In the genomic region with DNA sequence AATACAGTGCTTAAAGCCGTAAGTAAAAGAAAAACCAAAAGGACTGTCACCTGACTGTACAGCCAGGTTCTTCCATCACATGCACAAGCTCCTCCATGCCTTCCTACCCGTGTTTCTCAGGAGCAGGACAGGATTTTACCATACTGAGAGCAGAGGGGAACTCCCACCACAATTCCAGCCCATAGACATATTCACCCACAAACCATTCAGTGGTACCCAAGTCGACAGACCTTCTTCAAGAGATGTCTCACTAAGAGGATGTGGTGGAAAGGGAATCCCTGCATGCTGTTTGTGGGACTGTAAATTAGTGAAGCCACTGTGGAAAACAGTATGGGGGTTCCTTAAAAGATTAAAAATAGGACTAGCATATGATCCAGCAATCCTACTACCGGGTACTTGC, we compare ENCODE assay signal across 17 cellular contexts.
DNase-seq lines count a peak whose midpoint lies in the region; ATAC-seq and TF ChIP-seq lines count a peak whose summit lies in the region.
"Had no signal": no experiment of that assay in that cellular context is flagged by ENCODE, and none has a peak within 500 bp of the region (broad histone marks: within the 10 kb centered on the region; RNA-seq: fewer than 3 reads in every experiment).

No MANE protein-coding gene starts in this region.

- H3K27ac ChIP-seq in SJSA1 (peak overlapping the region; percentile 74), caudate nucleus (ENCODE audit: low read depth, low read length) (no peak overlapping the region)
- H3K27ac ChIP-seq: ovary, testis had no signal

- no peaks in the 10 kb centered on the region for H3K9me3 ChIP-seq in SJSA1 (replicated peaks)
- H3K9me3 ChIP-seq: ovary, testis had no signal

- no peaks in the 10 kb centered on the region for H3K27me3 ChIP-seq in SJSA1 (replicated peaks)
- H3K27me3 ChIP-seq: ovary, testis had no signal

- no peak for TF ChIP-seq CTCF in WTC11 (IDR thresholded peaks at IDR 0.05)

- DNase-seq in activated CD8-positive, alpha-beta memory T cell treated with anti-CD3 and anti-CD28 coated beads, Interleukin-2, amount 10 ng/mL, durations not matched to agents 7 days and 5 days: peak; percentile 52
- DNase-seq in activated CD8-positive, alpha-beta memory T cell treated with anti-CD3 and anti-CD28 coated beads, Interleukin-2, amount 50 U/mL, for 4 hours: no peak
- DNase-seq in SJSA1 (ENCODE audit: low read depth in 1 of 2, low spot score in 2 of 2) (no peak), caudate nucleus (lab: John Stamatoyannopoulos, UW) (no peak), WTC11 (ENCODE audit: low spot score) (no peak)
- no peak for DNase-seq in activated naive CD8-positive, alpha-beta T cell treated with anti-CD3 and anti-CD28 coated beads, Interleukin-2, amount 10 ng/mL, durations not matched to agents 7 days and 5 days
- DNase-seq in natural killer cell treated with Interleukin-12 subunit alpha and Interleukin-12 subunit beta and Interleukin-15 and Interleukin-18, amount 100 ng/mL, for 72 hours (ENCODE audit: low spot score): no peak
- DNase-seq: cerebellar nuclear complex; effector CD8-positive, alpha-beta T cell; GDM1; KBM-7; naive B cell; NCI-H2171 treated with DMSO at 0.1 percent for 48 hours; ovary; right cardiac atrium; testis had no signal

- no peaks in the 10 kb centered on the region for H3K36me3 ChIP-seq in SJSA1
- H3K36me3 ChIP-seq: ovary had no signal

- no peak overlapping the region for H3K4me3 ChIP-seq in SJSA1
- H3K4me3 ChIP-seq: ovary, testis had no signal

- peaks cover 76% of the 10 kb centered on the region for H3K4me1 Mint-ChIP-seq in activated CD8-positive, alpha-beta memory T cell treated with anti-CD3 and anti-CD28 coated beads, Interleukin-2, amount 10 ng/mL, durations not matched to agents 7 days and 5 days
- H3K4me1 Mint-ChIP-seq in activated naive CD8-positive, alpha-beta T cell treated with anti-CD3 and anti-CD28 coated beads, Interleukin-2, amount 10 ng/mL, durations not matched to agents 7 days and 5 days: peaks cover 67% of the 10 kb centered on the region
- peaks cover 55 to 65% of the 10 kb centered on the region in 2 donors for H3K4me1 Mint-ChIP-seq in natural killer cell treated with Interleukin-12 subunit alpha and Interleukin-12 subunit beta and Interleukin-15 and Interleukin-18, amount 100 ng/mL, for 72 hours (ENCODE audit: low read depth in 2 of 2)
- H3K4me1 Mint-ChIP-seq in WTC11: peaks cover 4% of the 10 kb centered on the region

- H3K27me3 Mint-ChIP-seq in activated CD8-positive, alpha-beta memory T cell treated with anti-CD3 and anti-CD28 coated beads, Interleukin-2, amount 10 ng/mL, durations not matched to agents 7 days and 5 days: no peaks in the 10 kb centered on the region
- H3K27me3 Mint-ChIP-seq in activated naive CD8-positive, alpha-beta T cell treated with anti-CD3 and anti-CD28 coated beads, Interleukin-2, amount 10 ng/mL, durations not matched to agents 7 days and 5 days: no peaks in the 10 kb centered on the region
- H3K27me3 Mint-ChIP-seq in natural killer cell treated with Interleukin-12 subunit alpha and Interleukin-12 subunit beta and Interleukin-15 and Interleukin-18, amount 100 ng/mL, for 72 hours: peaks cover 7 to 10% of the 10 kb centered on the region in 2 donors
- H3K27me3 Mint-ChIP-seq in WTC11 (ENCODE audit: low read depth): no peaks in the 10 kb centered on the region

- no peak overlapping the region for H3K4me3 Mint-ChIP-seq in activated CD8-positive, alpha-beta memory T cell treated with anti-CD3 and anti-CD28 coated beads, Interleukin-2, amount 10 ng/mL, durations not matched to agents 7 days and 5 days
- H3K4me3 Mint-ChIP-seq in activated naive CD8-positive, alpha-beta T cell treated with anti-CD3 and anti-CD28 coated beads, Interleukin-2, amount 10 ng/mL, durations not matched to agents 7 days and 5 days: peak overlapping the region; percentile 66
- peak overlapping the region; percentile 57 for H3K4me3 Mint-ChIP-seq in natural killer cell treated with Interleukin-12 subunit alpha and Interleukin-12 subunit beta and Interleukin-15 and Interleukin-18, amount 100 ng/mL, for 72 hours
- no peak overlapping the region for H3K4me3 Mint-ChIP-seq in WTC11
- H3K4me3 Mint-ChIP-seq: naive B cell had no signal

- peaks cover 49% of the 10 kb centered on the region for H3K4me1 ChIP-seq in SJSA1 (replicated peaks)

- H3K9me3 Mint-ChIP-seq in activated CD8-positive, alpha-beta memory T cell treated with anti-CD3 and anti-CD28 coated beads, Interleukin-2, amount 10 ng/mL, durations not matched to agents 7 days and 5 days (ENCODE audit: low read depth): no peaks in the 10 kb centered on the region
- no peaks in the 10 kb centered on the region for H3K9me3 Mint-ChIP-seq in activated naive CD8-positive, alpha-beta T cell treated with anti-CD3 and anti-CD28 coated beads, Interleukin-2, amount 10 ng/mL, durations not matched to agents 7 days and 5 days
- H3K9me3 Mint-ChIP-seq in natural killer cell treated with Interleukin-12 subunit alpha and Interleukin-12 subunit beta and Interleukin-15 and Interleukin-18, amount 100 ng/mL, for 72 hours: no peaks in the 10 kb centered on the region
- H3K9me3 Mint-ChIP-seq in WTC11: no peaks in the 10 kb centered on the region
- H3K9me3 Mint-ChIP-seq: naive B cell had no signal

- POLR2A ChIA-PET in activated naive CD8-positive, alpha-beta T cell treated with anti-CD3 and anti-CD28 coated beads, Interleukin-2, amount 10 ng/mL, durations not matched to agents 7 days and 5 days (lab: Charles Lee): interaction anchor here (1.2 to 5.1 kb wide), 2 partner anchors 11 to 42 kb away, joined by 3 to 36 read pairs; no protein-coding TSS in a partner anchor
- POLR2A ChIA-PET in WTC11 (lab: Charles Lee): no interaction called here

- peak overlapping the region; percentile 93 for H3K27ac Mint-ChIP-seq in activated CD8-positive, alpha-beta memory T cell treated with anti-CD3 and anti-CD28 coated beads, Interleukin-2, amount 10 ng/mL, durations not matched to agents 7 days and 5 days
- peak overlapping the region; percentile 92 for H3K27ac Mint-ChIP-seq in activated naive CD8-positive, alpha-beta T cell treated with anti-CD3 and anti-CD28 coated beads, Interleukin-2, amount 10 ng/mL, durations not matched to agents 7 days and 5 days
- peak overlapping the region; percentile 77 to 92 for H3K27ac Mint-ChIP-seq in natural killer cell treated with Interleukin-12 subunit alpha and Interleukin-12 subunit beta and Interleukin-15 and Interleukin-18, amount 100 ng/mL, for 72 hours
- H3K27ac Mint-ChIP-seq in WTC11: no peak overlapping the region

- CTCF ChIA-PET in activated CD8-positive, alpha-beta memory T cell treated with anti-CD3 and anti-CD28 coated beads, Interleukin-2, amount 10 ng/mL, durations not matched to agents 7 days and 5 days (lab: Charles Lee): interaction anchor here (0.7 to 4.0 kb wide), 10 partner anchors 9 to 132 kb away, joined by 3 to 19 read pairs (median 4); no protein-coding TSS in a partner anchor
- CTCF ChIA-PET in WTC11 (lab: Charles Lee): interaction anchor here (1.0 kb wide), 1 partner anchor 11 kb away, joined by 3 read pairs; no protein-coding TSS in a partner anchor

- ATAC-seq in activated CD8-positive, alpha-beta memory T cell treated with anti-CD3 and anti-CD28 coated beads, Interleukin-2, amount 10 ng/mL, durations not matched to agents 7 days and 5 days: no peak
- ATAC-seq in activated naive CD8-positive, alpha-beta T cell treated with anti-CD3 and anti-CD28 coated beads, Interleukin-2, amount 10 ng/mL, durations not matched to agents 7 days and 5 days (ENCODE audit: low read depth): no peak
- no peak for ATAC-seq in natural killer cell treated with Interleukin-12 subunit alpha and Interleukin-12 subunit beta and Interleukin-15 and Interleukin-18, amount 100 ng/mL, for 72 hours
- ATAC-seq in GM21825 (IDR thresholded peaks at IDR 0.05; ENCODE audit: unreplicated experiment) (no peak), WTC11 (no peak)
- ATAC-seq: right cardiac atrium had no signal

- peaks cover 14% of the 10 kb centered on the region for H3K36me3 Mint-ChIP-seq in activated CD8-positive, alpha-beta memory T cell treated with anti-CD3 and anti-CD28 coated beads, Interleukin-2, amount 10 ng/mL, durations not matched to agents 7 days and 5 days
- H3K36me3 Mint-ChIP-seq in activated naive CD8-positive, alpha-beta T cell treated with anti-CD3 and anti-CD28 coated beads, Interleukin-2, amount 10 ng/mL, durations not matched to agents 7 days and 5 days: peaks cover 25% of the 10 kb centered on the region
- no peaks in the 10 kb centered on the region for H3K36me3 Mint-ChIP-seq in natural killer cell treated with Interleukin-12 subunit alpha and Interleukin-12 subunit beta and Interleukin-15 and Interleukin-18, amount 100 ng/mL, for 72 hours
- no peaks in the 10 kb centered on the region for H3K36me3 Mint-ChIP-seq in WTC11

TF ChIP-seq in WTC11, 78 proteins besides CTCF, POLR2A, EP300 and RAD21:
- no peak for TF ChIP-seq NR3C1 (CRISPR knock-in tag; conservative IDR thresholded peaks at IDR 0.05; ENCODE audit: low read depth)
- no peak for TF ChIP-seq FOXK1 (CRISPR knock-in tag; IDR thresholded peaks at IDR 0.05)
- no peak for TF ChIP-seq ZNF425 (CRISPR knock-in tag; conservative IDR thresholded peaks at IDR 0.05)
- TF ChIP-seq HMGA2 (CRISPR knock-in tag; IDR thresholded peaks at IDR 0.05): no peak
- no peak for TF ChIP-seq ETV6 (CRISPR knock-in tag; IDR thresholded peaks at IDR 0.05)
- no peak for TF ChIP-seq FOXP1 (CRISPR knock-in tag; IDR thresholded peaks at IDR 0.05; ENCODE audit: borderline replicate concordance)

Comparison
In these comparisons a context has a peak if more than half of its experiments do, and no peak if none do; other contexts are left out.
1. H3K4me3 Mint-ChIP-seq: peak in activated naive CD8-positive, alpha-beta T cell treated with anti-CD3 and anti-CD28 coated beads, Interleukin-2, amount 10 ng/mL, durations not matched to agents 7 days and 5 days (single experiment) and natural killer cell treated with Interleukin-12 subunit alpha and Interleukin-12 subunit beta and Interleukin-15 and Interleukin-18, amount 100 ng/mL, for 72 hours (single experiment); none in activated CD8-positive, alpha-beta memory T cell treated with anti-CD3 and anti-CD28 coated beads, Interleukin-2, amount 10 ng/mL, durations not matched to agents 7 days and 5 days (single experiment) and WTC11 (single experiment).